8 cellular contexts compared by ENCODE assay signal in genomic region chr3:46368569-46368968, GRCh38. TPM values are rescaled to one million over a fixed set of nuclear protein-coding genes. Genes with fewer than 3 reads are reported as not detected.
DNase-seq lines count a peak whose midpoint lies in the region; ATAC-seq, FAIRE-seq and TF ChIP-seq lines count a peak whose summit lies in the region.

No MANE protein-coding gene starts in this region.

- TF ChIP-seq POLR2A in GM12892 (IDR thresholded peaks at IDR 0.05; ENCODE audit: low read depth, low read length) = no peak
- TF ChIP-seq POLR2A in erythroblast (IDR thresholded peaks at IDR 0.05; ENCODE audit: low read length) = no peak

- ATAC-seq in GM18520 (IDR thresholded peaks at IDR 0.05; ENCODE audit: unreplicated experiment) (no peak), GM21390 (IDR thresholded peaks at IDR 0.05; ENCODE audit: unreplicated experiment) (no peak)

- FAIRE-seq in GM12892 (lab: Jason Lieb, UNC) = peak; percentile 98

- DNase-seq in GM12892 (ENCODE audit: insufficient read length) = no peak
- peak; percentile 86 for DNase-seq in KBM-7
- peak; percentile 44 for DNase-seq in activated CD4-positive, alpha-beta T cell treated with anti-CD3 and anti-CD28 coated beads for 1 hour
- peak; percentile 17 to 39 for DNase-seq in erythroblast (lab: John Stamatoyannopoulos, UW)
- peak; percentile 83 for DNase-seq in pons (ENCODE audit: low spot score)
- DNase-seq in amniotic stem cell (lab: John Stamatoyannopoulos, UW) = no peak

- in situ Hi-C loops in KBM-7 (cut with MboI; ENCODE audit: low pct_unique_long_range_greater_than_20kb, low sequenced_read_pairs) = no loop called here

RNA-seq across cellular contexts. Expression of gene CCR5, which starts 2.2 kb away (rescaled TPM):
- polyA plus RNA-seq in GM12892 (2012; ENCODE audit: missing spikeins) = 0.11 TPM

RNA-seq across cellular contexts. Expression of gene CCR2, which starts 14.7 kb away (rescaled TPM):
- polyA plus RNA-seq in GM12892 (2012; ENCODE audit: missing spikeins) = 0.42 TPM

RNA-seq across cellular contexts. Expression of gene CCRL2, which starts 38.5 kb away (rescaled TPM):
- polyA plus RNA-seq in GM12892 (2012; ENCODE audit: missing spikeins) = 0.93 TPM

Comparison
In these comparisons a context has a peak if more than half of its experiments do, and no peak if none do; other contexts are left out.
1. DNase-seq: peak in KBM-7 (single experiment), activated CD4-positive, alpha-beta T cell treated with anti-CD3 and anti-CD28 coated beads for 1 hour (single experiment), erythroblast (2 of 2) and pons (single experiment); none in GM12892 (single experiment) and amniotic stem cell (single experiment).